In the genomic region with DNA sequence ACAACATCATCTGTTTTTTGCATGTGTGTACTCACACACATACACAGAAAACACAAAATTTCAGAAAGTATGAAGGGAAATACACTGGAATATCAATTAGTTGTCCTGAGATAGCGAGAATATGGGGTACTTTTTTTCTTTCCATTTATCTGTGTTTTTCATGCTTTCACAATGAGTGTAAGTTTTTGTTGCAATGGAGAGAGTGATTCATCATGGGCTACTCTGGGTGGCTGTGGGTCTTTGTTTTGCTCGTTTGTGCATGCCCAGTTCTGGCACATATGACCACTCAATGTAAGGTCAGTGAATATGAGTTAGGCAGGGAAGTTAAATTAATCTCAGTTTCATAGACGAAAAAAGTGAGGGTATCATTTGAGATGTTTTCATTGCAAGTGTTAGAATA, we compare ENCODE assay signal across 20 cellular contexts. TPM values are rescaled to one million over a fixed set of nuclear protein-coding genes. Genes with fewer than 3 reads are reported as not detected.
DNase-seq lines count a peak whose midpoint lies in the region; ATAC-seq and TF ChIP-seq lines count a peak whose summit lies in the region.
"Had no signal": no experiment of that assay in that cellular context is flagged by ENCODE, and none has a peak within 500 bp of the region (broad histone marks: within the 10 kb centered on the region; RNA-seq: fewer than 3 reads in every experiment).

No MANE protein-coding gene starts in this region.

- no peak for TF ChIP-seq CTCF in fibroblast of villous mesenchyme (IDR thresholded peaks at IDR 0.05; ENCODE audit: insufficient read depth, low read depth, low read length)

- ATAC-seq in GM18520 (IDR thresholded peaks at IDR 0.05; ENCODE audit: unreplicated experiment), result peak; percentile 58
- peak; percentile 53 for ATAC-seq in HG02763 (IDR thresholded peaks at IDR 0.05; ENCODE audit: unreplicated experiment)
- no peak for ATAC-seq in HG03280 (IDR thresholded peaks at IDR 0.05; ENCODE audit: unreplicated experiment)
- no peak for ATAC-seq in HG02840 (IDR thresholded peaks at IDR 0.05; ENCODE audit: low FRiP score, unreplicated experiment)
- ATAC-seq: K562 had no signal

- no peak overlapping the region for H3K4me3 ChIP-seq in fibroblast of villous mesenchyme (ENCODE audit: low read depth, low read length)
- H3K4me3 ChIP-seq: K562 had no signal

- DNase-seq in amniotic epithelial cell (ENCODE audit: low read depth) (peak; percentile 46), fibroblast of villous mesenchyme (ENCODE audit: low read depth) (peak; percentile 3), hippocampal formation (lab: John Stamatoyannopoulos, UW) (no peak)
- no peak for DNase-seq in activated CD4-positive, alpha-beta T cell treated with anti-CD3 and anti-CD28 coated beads, Interleukin-2, amount 50 U/mL, for 1 hour
- DNase-seq: activated CD4-positive, CD25-positive, alpha-beta regulatory T cell; activated effector memory CD4-positive, alpha-beta T cell treated with Interleukin-2 at 50 U/mL for 16 hours; CD4-positive, alpha-beta memory T cell; cerebellar nuclear complex; DMS79; endodermal cell; NCI-H526; nephron progenitor cell; SHP77; small intestine; stimulated activated CD4-positive, alpha-beta T cell treated with anti-CD3 and anti-CD28 coated beads, Interleukin-4, amount 100 ng/mL, for 1 hour had no signal

RNA-seq across cellular contexts. Expression of gene XK, which starts 26.9 kb away (rescaled TPM):
- total RNA-seq in fibroblast of villous mesenchyme, result 0.64 and 0.86 TPM in 2 replicates
- total RNA-seq: CD4-positive, alpha-beta memory T cell had no signal

Comparison
In these comparisons a context has a peak if more than half of its experiments do, and no peak if none do; other contexts are left out.
1. ATAC-seq: peak in GM18520 (single experiment) and HG02763 (single experiment); none in HG03280 (single experiment) and HG02840 (single experiment).
2. DNase-seq: peak in amniotic epithelial cell (single experiment) and fibroblast of villous mesenchyme (single experiment); none in activated CD4-positive, alpha-beta T cell treated with anti-CD3 and anti-CD28 coated beads, Interleukin-2, amount 50 U/mL, for 1 hour (single experiment) and hippocampal formation (0 of 2).